In the genomic region with DNA sequence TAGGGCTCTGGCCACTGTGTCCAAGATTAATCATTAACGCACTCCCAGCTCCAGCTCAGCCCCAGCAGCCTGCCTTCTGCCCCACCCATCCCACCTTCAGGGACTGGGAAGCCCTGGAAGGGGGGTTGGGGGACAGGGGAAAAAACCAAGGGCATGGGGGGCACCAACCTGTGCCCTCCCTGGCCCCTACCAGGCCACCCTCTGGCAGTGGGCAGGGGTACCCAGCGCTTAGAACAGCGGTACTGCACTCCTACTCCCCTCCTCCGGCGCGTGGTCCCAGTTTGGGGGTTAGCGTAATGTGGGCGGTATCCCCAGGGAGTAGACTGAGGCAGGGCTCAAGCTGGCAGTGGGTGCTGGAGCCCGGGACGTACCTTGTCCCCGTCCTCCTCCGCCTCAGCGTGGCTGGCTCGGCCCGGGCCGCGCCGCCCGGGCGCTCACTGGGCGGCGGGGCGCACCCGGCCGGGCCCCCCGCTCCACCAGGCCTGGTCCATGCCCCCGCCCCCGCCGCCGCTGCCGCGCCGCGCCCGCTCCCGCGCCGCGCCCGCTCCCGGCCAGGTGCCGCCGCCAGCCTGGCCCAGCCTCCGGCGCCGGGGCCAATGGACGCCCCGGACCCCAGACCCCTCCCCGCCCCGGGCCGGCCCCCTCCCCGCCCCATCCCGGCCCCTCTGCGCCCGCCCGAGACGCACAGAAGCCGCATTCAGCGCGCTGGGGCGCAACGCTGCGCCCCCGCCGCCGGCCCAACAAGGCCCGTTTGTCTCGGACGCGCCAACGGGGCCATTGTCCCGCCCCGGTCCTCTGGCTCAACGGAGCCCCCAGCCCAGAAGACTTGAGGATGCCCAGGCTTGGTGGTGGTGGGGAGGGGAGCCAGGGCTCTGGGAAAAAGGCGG, we compare ENCODE assay signal across 2 cellular contexts.
A peak's percentile ranks its signal among the peaks of the same experiment; 100 is the strongest.
TF ChIP-seq lines count a peak whose summit lies in the region.

GAL3ST1 (minus strand) TSS at position 571 of the 887 bp plus-strand sequence. CDS start 17,273 bp downstream, outside the sequence.

TF ChIP-seq in K562, 482 proteins besides CTCF, POLR2A, EP300 and RAD21:
- TF ChIP-seq POLR2G (IDR thresholded peaks at IDR 0.05; ENCODE audit: low read depth, low read length) (peak; percentile 44; the same call in 1 of the 2 replicates), ATF7 (IDR thresholded peaks at IDR 0.05) (no peak), PTTG1 (tag; IDR thresholded peaks at IDR 0.05; ENCODE audit: low read depth) (no peak), MBD2 (IDR thresholded peaks at IDR 0.05; ENCODE audit: borderline replicate concordance, low read depth) (no peak), MYC (IDR thresholded peaks at IDR 0.05; ENCODE audit: low read depth, low read length) (no peak), MYC (CRISPR knock-in tag; IDR thresholded peaks at IDR 0.05; ENCODE audit: borderline replicate concordance, low read depth) (no peak), RBM22 (IDR thresholded peaks at IDR 0.05; ENCODE audit: low read depth, low read length, poor library complexity, severe bottlenecking) (peak; percentile 9), ETV1 (tag; conservative IDR thresholded peaks at IDR 0.05; ENCODE audit: low read depth) (no peak), ATF6 (CRISPR knock-in tag; IDR thresholded peaks at IDR 0.05) (no peak), ZSCAN32 (CRISPR knock-in tag; IDR thresholded peaks at IDR 0.05) (no peak), GTF2A2 (tag; IDR thresholded peaks at IDR 0.05) (no peak), CBFB (CRISPR knock-in tag; IDR thresholded peaks at IDR 0.05) (no peak), DACH1 (IDR thresholded peaks at IDR 0.05; ENCODE audit: partially characterized antibody) (no peak)
- TF ChIP-seq, protein P1, sequence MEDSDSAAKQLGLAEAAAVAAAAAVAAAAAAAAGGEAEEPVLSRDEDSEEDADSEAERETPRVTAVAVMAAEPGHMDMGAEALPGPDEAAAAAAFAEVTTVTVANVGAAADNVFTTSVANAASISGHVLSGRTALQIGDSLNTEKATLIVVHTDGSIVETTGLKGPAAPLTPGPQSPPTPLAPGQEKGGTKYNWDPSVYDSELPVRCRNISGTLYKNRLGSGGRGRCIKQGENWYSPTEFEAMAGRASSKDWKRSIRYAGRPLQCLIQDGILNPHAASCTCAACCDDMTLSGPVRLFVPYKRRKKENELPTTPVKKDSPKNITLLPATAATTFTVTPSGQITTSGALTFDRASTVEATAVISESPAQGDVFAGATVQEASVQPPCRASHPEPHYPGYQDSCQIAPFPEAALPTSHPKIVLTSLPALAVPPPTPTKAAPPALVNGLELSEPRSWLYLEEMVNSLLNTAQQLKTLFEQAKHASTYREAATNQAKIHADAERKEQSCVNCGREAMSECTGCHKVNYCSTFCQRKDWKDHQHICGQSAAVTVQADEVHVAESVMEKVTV (CRISPR knock-in tag; IDR thresholded peaks at IDR 0.05): no peak

TF ChIP-seq in HepG2, 621 proteins besides CTCF, POLR2A, EP300 and RAD21 (continues in another document):
- no peak for TF ChIP-seq LCORL (IDR thresholded peaks at IDR 0.05)
- TF ChIP-seq LCORL (CRISPR knock-in tag; IDR thresholded peaks at IDR 0.05): peak; percentile 67; the same call in 1 of the 2 replicates
- TF ChIP-seq ZNF766 (CRISPR knock-in tag; IDR thresholded peaks at IDR 0.05; ENCODE audit: borderline replicate concordance): no peak
- peak; percentile 79; the same call in 1 of the 2 replicates for TF ChIP-seq HNRNPL (IDR thresholded peaks at IDR 0.05; ENCODE audit: low read depth, low read length)
- TF ChIP-seq TMF1 (CRISPR knock-in tag; IDR thresholded peaks at IDR 0.05; ENCODE audit: low read depth): 0 out of 2 replicates have a peak, but pooled peaks have one; percentile 31
- TF ChIP-seq ZNF326 (CRISPR knock-in tag; IDR thresholded peaks at IDR 0.05; ENCODE audit: borderline replicate concordance): no peak
- 0 out of 2 replicates have a peak, but pooled peaks have one; percentile 63 for TF ChIP-seq ZNF572 (CRISPR knock-in tag; IDR thresholded peaks at IDR 0.05)
- TF ChIP-seq ZBTB7B (CRISPR knock-in tag; IDR thresholded peaks at IDR 0.05): peak; percentile 32; the same call in 1 of the 2 replicates
- TF ChIP-seq ZNF234 (CRISPR knock-in tag; conservative IDR thresholded peaks at IDR 0.05): no peak
- TF ChIP-seq AGO2 (optimal IDR thresholded peaks at IDR 0.05; ENCODE audit: low read depth, low read length): peak; percentile 56
- TF ChIP-seq ZNF441 (CRISPR knock-in tag; IDR thresholded peaks at IDR 0.05; ENCODE audit: borderline replicate concordance): no peak
- no peak for TF ChIP-seq SP1 (IDR thresholded peaks at IDR 0.05)
- TF ChIP-seq SP1 (CRISPR knock-in tag; IDR thresholded peaks at IDR 0.05): 0 out of 2 replicates have a peak, but pooled peaks have one; percentile 7
- TF ChIP-seq TARDBP (CRISPR knock-in tag; IDR thresholded peaks at IDR 0.05): 0 out of 2 replicates have a peak, but pooled peaks have one; percentile 13
- 0 out of 2 replicates have a peak, but pooled peaks have one; percentile 15 for TF ChIP-seq HDAC1 (CRISPR knock-in tag; IDR thresholded peaks at IDR 0.05)
- TF ChIP-seq, protein P2, sequence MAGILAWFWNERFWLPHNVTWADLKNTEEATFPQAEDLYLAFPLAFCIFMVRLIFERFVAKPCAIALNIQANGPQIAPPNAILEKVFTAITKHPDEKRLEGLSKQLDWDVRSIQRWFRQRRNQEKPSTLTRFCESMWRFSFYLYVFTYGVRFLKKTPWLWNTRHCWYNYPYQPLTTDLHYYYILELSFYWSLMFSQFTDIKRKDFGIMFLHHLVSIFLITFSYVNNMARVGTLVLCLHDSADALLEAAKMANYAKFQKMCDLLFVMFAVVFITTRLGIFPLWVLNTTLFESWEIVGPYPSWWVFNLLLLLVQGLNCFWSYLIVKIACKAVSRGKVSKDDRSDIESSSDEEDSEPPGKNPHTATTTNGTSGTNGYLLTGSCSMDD (CRISPR knock-in tag; IDR thresholded peaks at IDR 0.05): no peak
- TF ChIP-seq, protein P3, sequence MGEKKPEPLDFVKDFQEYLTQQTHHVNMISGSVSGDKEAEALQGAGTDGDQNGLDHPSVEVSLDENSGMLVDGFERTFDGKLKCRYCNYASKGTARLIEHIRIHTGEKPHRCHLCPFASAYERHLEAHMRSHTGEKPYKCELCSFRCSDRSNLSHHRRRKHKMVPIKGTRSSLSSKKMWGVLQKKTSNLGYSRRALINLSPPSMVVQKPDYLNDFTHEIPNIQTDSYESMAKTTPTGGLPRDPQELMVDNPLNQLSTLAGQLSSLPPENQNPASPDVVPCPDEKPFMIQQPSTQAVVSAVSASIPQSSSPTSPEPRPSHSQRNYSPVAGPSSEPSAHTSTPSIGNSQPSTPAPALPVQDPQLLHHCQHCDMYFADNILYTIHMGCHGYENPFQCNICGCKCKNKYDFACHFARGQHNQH (CRISPR knock-in tag; IDR thresholded peaks at IDR 0.05): 0 out of 2 replicates have a peak, but pooled peaks have one; percentile 1
- TF ChIP-seq YY1 (IDR thresholded peaks at IDR 0.05; ENCODE audit: insufficient read depth, insufficient replicate concordance, low read depth, low read length): no peak
- TF ChIP-seq, protein P4, sequence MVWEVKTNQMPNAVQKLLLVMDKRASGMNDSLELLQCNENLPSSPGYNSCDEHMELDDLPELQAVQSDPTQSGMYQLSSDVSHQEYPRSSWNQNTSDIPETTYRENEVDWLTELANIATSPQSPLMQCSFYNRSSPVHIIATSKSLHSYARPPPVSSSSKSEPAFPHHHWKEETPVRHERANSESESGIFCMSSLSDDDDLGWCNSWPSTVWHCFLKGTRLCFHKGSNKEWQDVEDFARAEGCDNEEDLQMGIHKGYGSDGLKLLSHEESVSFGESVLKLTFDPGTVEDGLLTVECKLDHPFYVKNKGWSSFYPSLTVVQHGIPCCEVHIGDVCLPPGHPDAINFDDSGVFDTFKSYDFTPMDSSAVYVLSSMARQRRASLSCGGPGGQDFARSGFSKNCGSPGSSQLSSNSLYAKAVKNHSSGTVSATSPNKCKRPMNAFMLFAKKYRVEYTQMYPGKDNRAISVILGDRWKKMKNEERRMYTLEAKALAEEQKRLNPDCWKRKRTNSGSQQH (CRISPR knock-in tag; IDR thresholded peaks at IDR 0.05; ENCODE audit: low read depth): no peak
- TF ChIP-seq, protein P5, sequence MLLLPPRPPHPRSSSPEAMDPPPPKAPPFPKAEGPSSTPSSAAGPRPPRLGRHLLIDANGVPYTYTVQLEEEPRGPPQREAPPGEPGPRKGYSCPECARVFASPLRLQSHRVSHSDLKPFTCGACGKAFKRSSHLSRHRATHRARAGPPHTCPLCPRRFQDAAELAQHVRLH (CRISPR knock-in tag; IDR thresholded peaks at IDR 0.05; ENCODE audit: borderline replicate concordance, low read depth): no peak
- peak; percentile 51 for TF ChIP-seq ASH2L (IDR thresholded peaks at IDR 0.05; ENCODE audit: insufficient read length, low read depth, low read length)
- TF ChIP-seq RNF219 (CRISPR knock-in tag; IDR thresholded peaks at IDR 0.05): no peak
- peak; percentile 67 for TF ChIP-seq KDM2A (CRISPR knock-in tag; IDR thresholded peaks at IDR 0.05; ENCODE audit: borderline replicate concordance, low read depth)
- TF ChIP-seq SMAD3 (CRISPR knock-in tag; IDR thresholded peaks at IDR 0.05): no peak
- TF ChIP-seq DNMT1 (CRISPR knock-in tag; IDR thresholded peaks at IDR 0.05): no peak
- TF ChIP-seq, protein P6, sequence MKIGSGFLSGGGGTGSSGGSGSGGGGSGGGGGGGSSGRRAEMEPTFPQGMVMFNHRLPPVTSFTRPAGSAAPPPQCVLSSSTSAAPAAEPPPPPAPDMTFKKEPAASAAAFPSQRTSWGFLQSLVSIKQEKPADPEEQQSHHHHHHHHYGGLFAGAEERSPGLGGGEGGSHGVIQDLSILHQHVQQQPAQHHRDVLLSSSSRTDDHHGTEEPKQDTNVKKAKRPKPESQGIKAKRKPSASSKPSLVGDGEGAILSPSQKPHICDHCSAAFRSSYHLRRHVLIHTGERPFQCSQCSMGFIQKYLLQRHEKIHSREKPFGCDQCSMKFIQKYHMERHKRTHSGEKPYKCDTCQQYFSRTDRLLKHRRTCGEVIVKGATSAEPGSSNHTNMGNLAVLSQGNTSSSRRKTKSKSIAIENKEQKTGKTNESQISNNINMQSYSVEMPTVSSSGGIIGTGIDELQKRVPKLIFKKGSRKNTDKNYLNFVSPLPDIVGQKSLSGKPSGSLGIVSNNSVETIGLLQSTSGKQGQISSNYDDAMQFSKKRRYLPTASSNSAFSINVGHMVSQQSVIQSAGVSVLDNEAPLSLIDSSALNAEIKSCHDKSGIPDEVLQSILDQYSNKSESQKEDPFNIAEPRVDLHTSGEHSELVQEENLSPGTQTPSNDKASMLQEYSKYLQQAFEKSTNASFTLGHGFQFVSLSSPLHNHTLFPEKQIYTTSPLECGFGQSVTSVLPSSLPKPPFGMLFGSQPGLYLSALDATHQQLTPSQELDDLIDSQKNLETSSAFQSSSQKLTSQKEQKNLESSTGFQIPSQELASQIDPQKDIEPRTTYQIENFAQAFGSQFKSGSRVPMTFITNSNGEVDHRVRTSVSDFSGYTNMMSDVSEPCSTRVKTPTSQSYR (CRISPR knock-in tag; IDR thresholded peaks at IDR 0.05; ENCODE audit: borderline replicate concordance): peak; percentile 35; the same call in 1 of the 2 replicates
- TF ChIP-seq RORA (CRISPR knock-in tag; IDR thresholded peaks at IDR 0.05): no peak
- TF ChIP-seq ZNF547 (CRISPR knock-in tag; IDR thresholded peaks at IDR 0.05): 0 out of 2 replicates have a peak, but pooled peaks have one; percentile 1
- no peak for TF ChIP-seq ATF3 (CRISPR knock-in tag; IDR thresholded peaks at IDR 0.05)
- TF ChIP-seq JUNB (CRISPR knock-in tag; IDR thresholded peaks at IDR 0.05; ENCODE audit: borderline replicate concordance): no peak
- TF ChIP-seq MBD4 (IDR thresholded peaks at IDR 0.05; ENCODE audit: borderline replicate concordance, low read length): no peak
- no peak for TF ChIP-seq ZNF841 (CRISPR knock-in tag; IDR thresholded peaks at IDR 0.05; ENCODE audit: borderline replicate concordance)
- TF ChIP-seq KLF12 (CRISPR knock-in tag; IDR thresholded peaks at IDR 0.05; ENCODE audit: borderline replicate concordance): 0 out of 2 replicates have a peak, but pooled peaks have one; percentile 38
- TF ChIP-seq, protein P7, sequence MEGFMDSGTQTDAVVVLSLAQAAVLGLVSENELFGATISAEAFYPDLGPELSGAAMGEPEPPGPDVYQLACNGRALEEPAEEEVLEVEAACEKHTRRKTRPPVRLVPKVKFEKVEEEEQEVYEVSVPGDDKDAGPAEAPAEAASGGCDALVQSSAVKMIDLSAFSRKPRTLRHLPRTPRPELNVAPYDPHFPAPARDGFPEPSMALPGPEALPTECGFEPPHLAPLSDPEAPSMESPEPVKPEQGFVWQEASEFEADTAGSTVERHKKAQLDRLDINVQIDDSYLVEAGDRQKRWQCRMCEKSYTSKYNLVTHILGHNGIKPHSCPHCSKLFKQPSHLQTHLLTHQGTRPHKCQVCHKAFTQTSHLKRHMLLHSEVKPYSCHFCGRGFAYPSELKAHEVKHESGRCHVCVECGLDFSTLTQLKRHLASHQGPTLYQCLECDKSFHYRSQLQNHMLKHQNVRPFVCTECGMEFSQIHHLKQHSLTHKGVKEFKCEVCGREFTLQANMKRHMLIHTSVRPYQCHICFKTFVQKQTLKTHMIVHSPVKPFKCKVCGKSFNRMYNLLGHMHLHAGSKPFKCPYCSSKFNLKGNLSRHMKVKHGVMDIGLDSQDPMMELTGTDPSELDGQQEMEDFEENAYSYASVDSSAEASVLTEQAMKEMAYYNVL (CRISPR knock-in tag; IDR thresholded peaks at IDR 0.05; ENCODE audit: borderline replicate concordance): peak; percentile 32; the same call in 1 of the 2 replicates
